In genomic region chr9:89753472-89754055, GRCh38 we compare ENCODE assay signal across 22 cellular contexts.
A peak's percentile ranks its signal among the peaks of the same experiment; 100 is the strongest.
DNase-seq lines count a peak whose midpoint lies in the region; ATAC-seq, FAIRE-seq and TF ChIP-seq lines count a peak whose summit lies in the region.
"Had no signal": no experiment of that assay in that cellular context is flagged by ENCODE, and none has a peak within 500 bp of the region (broad histone marks: within the 10 kb centered on the region; RNA-seq: fewer than 3 reads in every experiment).

No MANE protein-coding gene starts in this region.

- no peak overlapping the region for H3K4me3 ChIP-seq in OCI-LY3 (ENCODE audit: low read length)

- H3K4me1 ChIP-seq in OCI-LY3 (ENCODE audit: low read length): peaks cover 13% of the 10 kb centered on the region

- H3K9me3 ChIP-seq in OCI-LY3 (ENCODE audit: insufficient read depth, low read length): no peaks in the 10 kb centered on the region

- ATAC-seq in stimulated activated naive B cell treated with anti-CD40 and anti-IgM and Interleukin-4, amounts not matched to agents 10 μg/mL and 1 μg/mL and 100 μg/mL, for 72 hours (replicated peaks): peak; percentile 61 to 69
- ATAC-seq in HG03175 (IDR thresholded peaks at IDR 0.05; ENCODE audit: unreplicated experiment) (no peak), GM19467 (IDR thresholded peaks at IDR 0.05; ENCODE audit: unreplicated experiment) (no peak)
- ATAC-seq: SK-N-SH treated with all-trans-retinoic acid at 6 μM for 48 hours, T-cell had no signal

- no peak for DNase-seq in GM12891 (ENCODE audit: insufficient read length, low spot score)
- peak; percentile 52 for DNase-seq in GM20000 (ENCODE audit: low spot score)
- DNase-seq in stimulated activated naive B cell treated with anti-CD40 and anti-IgM and Interleukin-4, amounts not matched to agents 10 μg/mL and 1 μg/mL and 100 μg/mL, for 72 hours: no peak
- DNase-seq in ureter (ENCODE audit: low spot score): no peak
- DNase-seq: ACHN, DMS79, H7, HFFc6, NCI-H1105, NCI-H1694, NCI-H2107, NCI-H510A, NCI-H774, OCI-M1, SHP77, T-cell had no signal

- peak overlapping the region; percentile 27; the same call in 1 of the 2 replicates for H3K4me2 ChIP-seq in OCI-LY3 (ENCODE audit: low read length)

- H3K9ac ChIP-seq in OCI-LY3 (ENCODE audit: low read length): no peak overlapping the region

- TF ChIP-seq POLR2A in GM12891 (IDR thresholded peaks at IDR 0.05; ENCODE audit: low read depth, low read length): no peak

- TF ChIP-seq CTCF in GM20000 (IDR thresholded peaks at IDR 0.05; ENCODE audit: extremely low read depth, missing control alignments) (no peak), OCI-LY3 (IDR thresholded peaks at IDR 0.05; ENCODE audit: low read depth, low read length) (no peak)

- no peaks in the 10 kb centered on the region for H3K79me2 ChIP-seq in OCI-LY3 (ENCODE audit: low read length)

- no peaks in the 10 kb centered on the region for H3K9me3 Mint-ChIP-seq in stimulated activated naive B cell treated with anti-CD40 and anti-IgM and Interleukin-4, amounts not matched to agents 10 μg/mL and 1 μg/mL and 100 μg/mL, for 72 hours
- H3K9me3 Mint-ChIP-seq: CD14-positive monocyte had no signal

- H3K4me3 Mint-ChIP-seq in stimulated activated naive B cell treated with anti-CD40 and anti-IgM and Interleukin-4, amounts not matched to agents 10 μg/mL and 1 μg/mL and 100 μg/mL, for 72 hours: no peak overlapping the region
- H3K4me3 Mint-ChIP-seq: CD14-positive monocyte, HFFc6, T-cell had no signal

- H3K27me3 ChIP-seq in OCI-LY3 (ENCODE audit: low read depth, low read length): 0 out of 2 replicates have a peak, but pooled peaks cover 3% of the 10 kb centered on the region

- H3K27ac Mint-ChIP-seq in stimulated activated naive B cell treated with anti-CD40 and anti-IgM and Interleukin-4, amounts not matched to agents 10 μg/mL and 1 μg/mL and 100 μg/mL, for 72 hours: no peak overlapping the region
- H3K27ac Mint-ChIP-seq: CD14-positive monocyte, HFFc6, T-cell had no signal

- H3K36me3 ChIP-seq in OCI-LY3 (replicated peaks; ENCODE audit: low read depth, low read length): no peaks in the 10 kb centered on the region

- H3K27me3 Mint-ChIP-seq in stimulated activated naive B cell treated with anti-CD40 and anti-IgM and Interleukin-4, amounts not matched to agents 10 μg/mL and 1 μg/mL and 100 μg/mL, for 72 hours: peaks cover 0 to 5% of the 10 kb centered on the region in 2 donors
- H3K27me3 Mint-ChIP-seq: T-cell had no signal

- peaks cover 23 to 28% of the 10 kb centered on the region in 2 donors for H3K4me1 Mint-ChIP-seq in stimulated activated naive B cell treated with anti-CD40 and anti-IgM and Interleukin-4, amounts not matched to agents 10 μg/mL and 1 μg/mL and 100 μg/mL, for 72 hours
- H3K4me1 Mint-ChIP-seq: CD14-positive monocyte had no signal

- H3K27ac ChIP-seq in OCI-LY3 (ENCODE audit: low read length): no peak overlapping the region

- H3K36me3 Mint-ChIP-seq in stimulated activated naive B cell treated with anti-CD40 and anti-IgM and Interleukin-4, amounts not matched to agents 10 μg/mL and 1 μg/mL and 100 μg/mL, for 72 hours: no peaks in the 10 kb centered on the region
- H3K36me3 Mint-ChIP-seq: CD14-positive monocyte, T-cell had no signal

- no peaks in the 10 kb centered on the region for H4K20me1 ChIP-seq in OCI-LY3 (ENCODE audit: insufficient read depth, low read length)

- no peak for FAIRE-seq in GM12891 (lab: Jason Lieb, UNC)
- FAIRE-seq: GM18507 had no signal

- H2AFZ ChIP-seq in OCI-LY3 (ENCODE audit: low read depth, low read length): no peak overlapping the region

TF ChIP-seq in GM12891, 5 proteins besides CTCF, POLR2A, EP300 and RAD21:
- TF ChIP-seq SPI1 (IDR thresholded peaks at IDR 0.05; ENCODE audit: low read depth, low read length) (peak; percentile 85), PAX5 (IDR thresholded peaks at IDR 0.05; ENCODE audit: insufficient read depth, low read length, severe bottlenecking) (no peak)

Comparison
In these comparisons a context has a peak if more than half of its experiments do, and no peak if none do; other contexts are left out.
1. ATAC-seq: peak in stimulated activated naive B cell treated with anti-CD40 and anti-IgM and Interleukin-4, amounts not matched to agents 10 μg/mL and 1 μg/mL and 100 μg/mL, for 72 hours (2 of 2); none in HG03175 (single experiment) and GM19467 (single experiment).